In genomic region chr7:25891591-25891990, GRCh38 we compare ENCODE assay signal across 14 cellular contexts.
A peak's percentile ranks its signal among the peaks of the same experiment; 100 is the strongest.
DNase-seq lines count a peak whose midpoint lies in the region.
"Had no signal": no experiment of that assay in that cellular context is flagged by ENCODE, and none has a peak within 500 bp of the region (broad histone marks: within the 10 kb centered on the region; RNA-seq: fewer than 3 reads in every experiment).

No MANE protein-coding gene starts in this region.

- no peaks in the 10 kb centered on the region for H3K9me3 ChIP-seq in trophoblast cell (ENCODE audit: insufficient read depth, low read depth, low read length)
- H3K9me3 ChIP-seq: BLaER1 had no signal

- no peak overlapping the region for H2BK120ac ChIP-seq in trophoblast cell (ENCODE audit: insufficient read depth, low read length, poor library complexity)

- DNase-seq in EH (ENCODE audit: low read depth): peak; percentile 2
- peak; percentile 25 for DNase-seq in M059J (ENCODE audit: low read depth)
- DNase-seq in SW480 (ENCODE audit: low spot score): peak; percentile 46
- no peak for DNase-seq in trophoblast cell
- no peak for DNase-seq in kidney glomerular epithelial cell (lab: John Stamatoyannopoulos, UW)
- no peak for DNase-seq in DMS153 (lab: John Stamatoyannopoulos, UW)
- DNase-seq in glomerular visceral epithelial cell (ENCODE audit: extremely low spot score): no peak
- DNase-seq: 8988T; CD4-positive, alpha-beta memory T cell; DMS79 treated with DMSO at 0.1 percent for 48 hours; EL; H9 had no signal

- no peaks in the 10 kb centered on the region for H3K79me1 ChIP-seq in trophoblast cell (ENCODE audit: low read length)

- no peak overlapping the region for H3K14ac ChIP-seq in trophoblast cell (ENCODE audit: low read length)

- H3K4me1 ChIP-seq in trophoblast cell (ENCODE audit: control insufficient read depth in 1 of 2, insufficient read depth in 2 of 2, low read length in 2 of 2): peaks cover 4 to 9% of the 10 kb centered on the region in 2 experiments

- H3K4ac ChIP-seq in trophoblast cell (ENCODE audit: low read depth, low read length): no peak overlapping the region

- H3K79me2 ChIP-seq in trophoblast cell (ENCODE audit: control insufficient read depth, insufficient read depth, low read length, poor library complexity): no peaks in the 10 kb centered on the region

- no CpG with 5 or more reads among the region's 4 CpGs for WGBS in trophoblast cell (ENCODE audit: extremely low coverage, insufficient coverage, insufficient read length)

- no peak overlapping the region for H2BK12ac ChIP-seq in trophoblast cell (ENCODE audit: low read length)

- no peak overlapping the region for H3K23ac ChIP-seq in trophoblast cell (ENCODE audit: low read length)

- H3K4me3 ChIP-seq in trophoblast cell (ENCODE audit: low read depth, low read length): no peak overlapping the region
- H3K4me3 ChIP-seq: BLaER1, GM12878 had no signal

- no peak overlapping the region for H4K12ac ChIP-seq in trophoblast cell (ENCODE audit: low read depth, low read length)

- H3K27ac ChIP-seq in trophoblast cell (ENCODE audit: low read depth, low read length): no peak overlapping the region
- H3K27ac ChIP-seq: BLaER1 had no signal

- H4K8ac ChIP-seq in trophoblast cell (ENCODE audit: low read depth, low read length): no peak overlapping the region

- H3K9ac ChIP-seq in trophoblast cell (ENCODE audit: low read length): no peak overlapping the region
- H3K9ac ChIP-seq: BLaER1 had no signal

- peak overlapping the region; percentile 11 for H4K91ac ChIP-seq in trophoblast cell (ENCODE audit: low read depth, low read length)

- H2AFZ ChIP-seq in trophoblast cell (ENCODE audit: insufficient read depth, low read length, poor library complexity): no peak overlapping the region

- no peak overlapping the region for H3K4me2 ChIP-seq in trophoblast cell (ENCODE audit: low read length)
- H3K4me2 ChIP-seq: BLaER1 had no signal

- no peaks in the 10 kb centered on the region for H3K36me3 ChIP-seq in trophoblast cell (ENCODE audit: control insufficient read depth in 1 of 2, insufficient read depth in 2 of 2, low read length in 2 of 2)
- H3K36me3 ChIP-seq: BLaER1 had no signal

- H3K27me3 ChIP-seq in trophoblast cell (ENCODE audit: insufficient read depth, low read length): no peaks in the 10 kb centered on the region
- H3K27me3 ChIP-seq: BLaER1 had no signal

- no peak overlapping the region for H2BK5ac ChIP-seq in trophoblast cell (ENCODE audit: low read depth, low read length, poor library complexity)

- H2AK5ac ChIP-seq in trophoblast cell (ENCODE audit: low read length): no peak overlapping the region

- no peak overlapping the region for H3K18ac ChIP-seq in trophoblast cell (ENCODE audit: low read length)

Comparison
In these comparisons a context has a peak if more than half of its experiments do, and no peak if none do; other contexts are left out.
1. DNase-seq: peak in EH (single experiment), M059J (single experiment) and SW480 (single experiment); none in trophoblast cell (0 of 2), kidney glomerular epithelial cell (single experiment), DMS153 (single experiment) and glomerular visceral epithelial cell (single experiment).